ENCODE assay signal across 1 cellular context in genomic region chr6:35737413-35738211, GRCh38.
TF ChIP-seq lines count a peak whose summit lies in the region.

No MANE protein-coding gene starts in this region.

TF ChIP-seq in HepG2, 621 proteins besides CTCF, POLR2A, EP300 and RAD21 (continued from another document and continues in another):
- TF ChIP-seq IKZF5 (CRISPR knock-in tag; IDR thresholded peaks at IDR 0.05), result no peak
- no peak for TF ChIP-seq GATAD1 (CRISPR knock-in tag; IDR thresholded peaks at IDR 0.05)
- TF ChIP-seq XRCC5 (optimal IDR thresholded peaks at IDR 0.05; ENCODE audit: low read length), result no peak
- TF ChIP-seq ATAD3A (CRISPR knock-in tag; IDR thresholded peaks at IDR 0.05), result no peak
- no peak for TF ChIP-seq FOXO1 (CRISPR knock-in tag; IDR thresholded peaks at IDR 0.05)
- TF ChIP-seq ZNF512 (CRISPR knock-in tag; IDR thresholded peaks at IDR 0.05), result no peak
- no peak for TF ChIP-seq ZNF766 (CRISPR knock-in tag; IDR thresholded peaks at IDR 0.05; ENCODE audit: borderline replicate concordance)
- no peak; the same call in 1 of the 2 replicates for TF ChIP-seq KDM3A (CRISPR knock-in tag; IDR thresholded peaks at IDR 0.05; ENCODE audit: low read depth)
- no peak for TF ChIP-seq CC2D1A (CRISPR knock-in tag; IDR thresholded peaks at IDR 0.05)
- no peak for TF ChIP-seq ZBTB26 (CRISPR knock-in tag; IDR thresholded peaks at IDR 0.05; ENCODE audit: borderline replicate concordance)
- TF ChIP-seq ZBED4 (CRISPR knock-in tag; IDR thresholded peaks at IDR 0.05; ENCODE audit: borderline replicate concordance), result no peak
- TF ChIP-seq ZNF224 (CRISPR knock-in tag; IDR thresholded peaks at IDR 0.05), result no peak
- no peak for TF ChIP-seq RFXAP (CRISPR knock-in tag; IDR thresholded peaks at IDR 0.05; ENCODE audit: borderline replicate concordance)
- TF ChIP-seq PHF20 (CRISPR knock-in tag; IDR thresholded peaks at IDR 0.05), result no peak
- TF ChIP-seq ZNF136 (CRISPR knock-in tag; IDR thresholded peaks at IDR 0.05; ENCODE audit: low read depth), result no peak
- TF ChIP-seq TOE1 (CRISPR knock-in tag; IDR thresholded peaks at IDR 0.05), result no peak
- no peak for TF ChIP-seq MIER2 (CRISPR knock-in tag; IDR thresholded peaks at IDR 0.05)
- peak; percentile 49; the same call in 1 of the 2 replicates for TF ChIP-seq ZNF724P (CRISPR knock-in tag; IDR thresholded peaks at IDR 0.05; ENCODE audit: borderline replicate concordance)
- TF ChIP-seq KDM6A (CRISPR knock-in tag; IDR thresholded peaks at IDR 0.05; ENCODE audit: low read depth), result no peak
- no peak for TF ChIP-seq ZSCAN25 (CRISPR knock-in tag; IDR thresholded peaks at IDR 0.05)
- peak; percentile 43; the same call in 1 of the 2 replicates for TF ChIP-seq IRF2 (CRISPR knock-in tag; IDR thresholded peaks at IDR 0.05)
- TF ChIP-seq ZNF879 (CRISPR knock-in tag; IDR thresholded peaks at IDR 0.05), result no peak
- no peak for TF ChIP-seq ZNF414 (CRISPR knock-in tag; IDR thresholded peaks at IDR 0.05)
- TF ChIP-seq SRY (CRISPR knock-in tag; IDR thresholded peaks at IDR 0.05), result no peak
- no peak for TF ChIP-seq GMEB2 (CRISPR knock-in tag; IDR thresholded peaks at IDR 0.05; ENCODE audit: low read depth)
- no peak for TF ChIP-seq FOXM1 (CRISPR knock-in tag; IDR thresholded peaks at IDR 0.05)
- TF ChIP-seq EEA1 (CRISPR knock-in tag; IDR thresholded peaks at IDR 0.05; ENCODE audit: borderline replicate concordance), result no peak
- TF ChIP-seq KLF15 (CRISPR knock-in tag; IDR thresholded peaks at IDR 0.05; ENCODE audit: borderline replicate concordance), result no peak
- no peak for TF ChIP-seq NR2F1 (CRISPR knock-in tag; IDR thresholded peaks at IDR 0.05)
- TF ChIP-seq ZNF143 (CRISPR knock-in tag; IDR thresholded peaks at IDR 0.05), result no peak
- no peak for TF ChIP-seq NBN (conservative IDR thresholded peaks at IDR 0.05)
- TF ChIP-seq ZNF354B (CRISPR knock-in tag; IDR thresholded peaks at IDR 0.05), result 0 out of 2 replicates have a peak, but pooled peaks have one; percentile 81
- no peak for TF ChIP-seq ZNF362 (CRISPR knock-in tag; IDR thresholded peaks at IDR 0.05; ENCODE audit: borderline replicate concordance)
- TF ChIP-seq ZBTB10 (CRISPR knock-in tag; IDR thresholded peaks at IDR 0.05; ENCODE audit: borderline replicate concordance), result no peak
- no peak for TF ChIP-seq PBX3 (CRISPR knock-in tag; IDR thresholded peaks at IDR 0.05; ENCODE audit: borderline replicate concordance)
- TF ChIP-seq ZNF710 (CRISPR knock-in tag; IDR thresholded peaks at IDR 0.05; ENCODE audit: borderline replicate concordance), result no peak
- no peak for TF ChIP-seq SP5 (CRISPR knock-in tag; IDR thresholded peaks at IDR 0.05; ENCODE audit: borderline replicate concordance, low read depth)
